Comparison of ENCODE assay signal across 23 cellular contexts in the genomic region with DNA sequence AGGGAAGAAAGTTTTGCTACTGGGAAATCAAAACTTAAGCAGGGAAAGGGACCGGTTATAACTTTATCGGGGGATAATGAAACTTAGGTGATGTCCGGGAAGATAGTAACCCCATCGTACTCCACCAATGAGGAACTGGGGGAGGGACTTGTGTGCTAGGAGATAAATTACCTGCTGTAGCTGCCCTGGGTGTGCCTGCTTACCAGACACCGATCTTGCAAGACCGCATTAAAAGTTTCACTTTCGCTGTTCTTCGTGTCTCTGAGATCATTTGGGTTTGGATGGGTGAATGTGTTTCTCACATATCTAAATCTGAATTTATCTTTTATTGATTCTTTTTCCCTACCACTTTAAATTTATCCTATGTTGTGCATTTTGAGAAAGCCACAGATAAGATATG.
"Had no signal": no experiment of that assay in that cellular context is flagged by ENCODE, and none has a peak within 500 bp of the region (broad histone marks: within the 10 kb centered on the region; RNA-seq: fewer than 3 reads in every experiment).

No MANE protein-coding gene starts in this region.

- H3K36me3 ChIP-seq: ascending aorta had no signal

- DNase-seq: activated CD4-positive, alpha-beta memory T cell treated with anti-CD3 and anti-CD28 coated beads for 36 hours; activated CD4-positive, alpha-beta T cell treated with anti-CD3 and anti-CD28 coated beads, Interleukin-2, amount 10 ng/mL, durations not matched to agents 7 days and 5 days; activated CD4-positive, CD25-positive, alpha-beta regulatory T cell; activated CD8-positive, alpha-beta memory T cell treated with anti-CD3 and anti-CD28 coated beads for 24 hours; activated effector memory CD4-positive, alpha-beta T cell treated with anti-CD3 and anti-CD28 coated beads, Interleukin-2, amount 50 U/mL, for 16 hours; activated naive CD4-positive, alpha-beta T cell treated with Interleukin-2 at 50 U/mL for 16 hours; activated naive CD8-positive, alpha-beta T cell treated with anti-CD3 and anti-CD28 coated beads, Interleukin-2, amount 50 U/mL, for 24 hours; activated T-cell treated with anti-CD3 and anti-CD28 coated beads, Interleukin-2, amount 50 U/mL, for 4 hours; amniotic stem cell; body of pancreas; central memory CD4-positive, alpha-beta T cell; NCI-H1930; NCI-H2107; NCI-H2171 treated with DMSO at 0.1 percent for 48 hours; NCI-H226; NCI-H526 treated with DMSO at 0.1 percent for 48 hours; T-helper 1 cell had no signal

- FAIRE-seq: bronchial epithelial cell had no signal

- H3K4me3 ChIP-seq: ascending aorta, body of pancreas, SK-N-MC had no signal

- ATAC-seq: activated naive CD4-positive, alpha-beta T cell treated with anti-CD3 and anti-CD28 coated beads, Interleukin-2, amount 50 U/mL, for 72 hours; activated naive CD8-positive, alpha-beta T cell treated with anti-CD3 and anti-CD28 coated beads, Interleukin-2, amount 50 U/mL, for 24 hours; activated T-cell treated with anti-CD3 and anti-CD28 coated beads, Interleukin-2, amount 50 U/mL, for 4 hours; body of pancreas; Right ventricle myocardium inferior had no signal

- H3K27me3 ChIP-seq: ascending aorta, body of pancreas had no signal

- H3K27ac ChIP-seq: ascending aorta, body of pancreas, SK-N-MC, VCaP had no signal

- H3K9me3 ChIP-seq: ascending aorta, body of pancreas had no signal

- H3K4me1 ChIP-seq: ascending aorta, body of pancreas had no signal
